8 cellular contexts compared by ENCODE assay signal in the genomic region with DNA sequence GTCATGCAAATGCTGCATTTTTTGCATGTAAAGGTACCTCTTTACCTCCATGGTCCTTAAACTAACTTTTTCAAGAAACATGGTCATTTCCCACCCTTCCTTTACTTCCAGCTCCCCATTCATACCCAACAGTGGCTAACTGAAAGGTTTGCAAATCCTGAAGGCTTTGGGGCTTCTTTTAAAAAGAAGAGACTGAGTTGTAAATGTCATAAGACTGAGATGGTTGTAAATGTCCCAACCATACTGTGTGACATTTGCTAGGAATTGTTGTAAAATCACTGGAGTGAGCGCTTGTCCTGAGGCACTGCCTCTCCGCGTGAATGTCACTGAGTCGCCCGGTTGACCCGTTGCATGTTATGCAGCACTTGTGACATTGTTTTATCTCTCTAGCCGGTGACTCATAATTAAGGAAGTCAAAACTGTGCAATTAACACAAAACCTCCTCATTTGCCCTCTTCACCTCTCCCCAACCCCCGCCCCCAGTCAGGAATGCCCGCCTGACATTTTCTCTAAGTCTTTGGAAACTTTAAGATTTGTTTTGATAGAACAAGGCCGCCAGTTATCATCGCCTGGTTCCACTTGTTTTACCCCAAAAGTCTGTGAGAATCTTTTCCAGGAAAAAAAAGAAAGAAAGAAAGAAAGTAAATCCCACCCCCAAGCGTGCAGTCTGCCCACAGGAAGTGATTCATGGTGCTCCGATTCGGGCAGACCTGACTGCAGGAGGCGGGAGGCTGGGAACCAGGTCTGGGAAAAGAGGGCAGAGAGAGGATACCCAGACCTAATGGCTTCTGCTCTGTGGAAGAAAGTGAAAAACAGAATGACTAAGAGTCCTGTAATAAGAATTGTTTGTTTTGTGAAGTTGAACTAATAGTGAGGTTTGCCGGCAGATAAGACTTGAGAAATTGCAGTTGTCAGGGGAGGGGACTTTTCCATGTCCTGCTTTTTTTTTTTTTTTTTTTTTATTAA.
DNase-seq lines count a peak whose midpoint lies in the region; ATAC-seq and TF ChIP-seq lines count a peak whose summit lies in the region.

No MANE protein-coding gene starts in this region.

- no peak for TF ChIP-seq POLR2A in esophagus squamous epithelium (IDR thresholded peaks at IDR 0.05)

- peak overlapping the region; percentile 25 for H3K27ac ChIP-seq in CD8-positive, alpha-beta memory T cell (ENCODE audit: low read depth, low read length)
- peak overlapping the region; percentile 89 to 96 (median 92) for H3K27ac ChIP-seq in esophagus squamous epithelium

- peaks cover 75 to 93% (median 85%) of the 10 kb centered on the region in 3 donors for H3K4me1 Mint-ChIP-seq in CD8-positive, alpha-beta memory T cell
- H3K4me1 Mint-ChIP-seq in activated CD4-positive, alpha-beta memory T cell treated with anti-CD3 and anti-CD28 coated beads for 36 hours (ENCODE audit: low read depth), result peaks cover 74% of the 10 kb centered on the region
- H3K4me1 Mint-ChIP-seq in neural crest cell, result peaks cover 64% of the 10 kb centered on the region

- CTCF ChIA-PET in CD8-positive, alpha-beta memory T cell (lab: Charles Lee), result no interaction called here
- CTCF ChIA-PET in activated CD4-positive, alpha-beta memory T cell treated with anti-CD3 and anti-CD28 coated beads for 36 hours (lab: Charles Lee), result interaction anchor here (0.9 to 1.0 kb wide), 2 partner anchors 23 to 84 kb away, joined by 3 read pairs; a partner anchor contains a TSS

- peak overlapping the region; percentile 24 to 95 (median 86) for H3K27ac Mint-ChIP-seq in CD8-positive, alpha-beta memory T cell
- peak overlapping the region; percentile 85 for H3K27ac Mint-ChIP-seq in activated CD4-positive, alpha-beta memory T cell treated with anti-CD3 and anti-CD28 coated beads for 36 hours
- H3K27ac Mint-ChIP-seq in neural crest cell (ENCODE audit: unreplicated experiment), result peak overlapping the region; percentile 78

- ATAC-seq in GM21360 (IDR thresholded peaks at IDR 0.05; ENCODE audit: unreplicated experiment), result no peak

- peaks cover 0 to 2% of the 10 kb centered on the region in 2 donors for H3K27me3 Mint-ChIP-seq in CD8-positive, alpha-beta memory T cell
- no peaks in the 10 kb centered on the region for H3K27me3 Mint-ChIP-seq in activated CD4-positive, alpha-beta memory T cell treated with anti-CD3 and anti-CD28 coated beads for 36 hours
- no peaks in the 10 kb centered on the region for H3K27me3 Mint-ChIP-seq in neural crest cell (ENCODE audit: low read depth)

- no peaks in the 10 kb centered on the region for H3K36me3 ChIP-seq in CD8-positive, alpha-beta memory T cell (ENCODE audit: insufficient read depth, low read length)
- peaks cover 0 to 4% (median 0%) of the 10 kb centered on the region in 3 donors for H3K36me3 ChIP-seq in esophagus squamous epithelium

- no peaks in the 10 kb centered on the region for H3K27me3 ChIP-seq in CD8-positive, alpha-beta memory T cell (ENCODE audit: insufficient read depth, low read length, poor library complexity, severe bottlenecking)
- H3K27me3 ChIP-seq in esophagus squamous epithelium, result no peaks in the 10 kb centered on the region

- WGBS in esophagus squamous epithelium, 2 donors, result 12 to 30% methylated on average over 15 to 16 of the region's 16 CpGs

- intact Hi-C loops in activated CD4-positive, alpha-beta memory T cell treated with anti-CD3 and anti-CD28 coated beads for 36 hours (cut with micrococcal nuclease), result loop anchor here (1.0 kb wide), 5 partner anchors 25 to 104 kb away; a partner anchor contains a TSS
- intact Hi-C loops in esophagus squamous epithelium (cut with DNase I), result no loop called here

- peaks cover 54% of the 10 kb centered on the region for H3K4me1 ChIP-seq in CD8-positive, alpha-beta memory T cell (ENCODE audit: insufficient read depth, low read length)
- peaks cover 42 to 100% (median 86%) of the 10 kb centered on the region in 3 donors for H3K4me1 ChIP-seq in esophagus squamous epithelium

- peaks cover 0 to 21% (median 6%) of the 10 kb centered on the region in 3 donors for H3K36me3 Mint-ChIP-seq in CD8-positive, alpha-beta memory T cell
- H3K36me3 Mint-ChIP-seq in activated CD4-positive, alpha-beta memory T cell treated with anti-CD3 and anti-CD28 coated beads for 36 hours, result peaks cover 10% of the 10 kb centered on the region
- H3K36me3 Mint-ChIP-seq in neural crest cell (ENCODE audit: low read depth), result no peaks in the 10 kb centered on the region

- H3K9me3 ChIP-seq in CD8-positive, alpha-beta memory T cell (ENCODE audit: low read length), result no peaks in the 10 kb centered on the region
- H3K9me3 ChIP-seq in esophagus squamous epithelium, result no peaks in the 10 kb centered on the region

- peak in 1 of 5 donors; percentile 32 for DNase-seq in CD8-positive, alpha-beta memory T cell
- DNase-seq in Kasumi-1 (lab: John Stamatoyannopoulos, UW), result peak; percentile 16 to 32
- peak; percentile 76 for DNase-seq in activated CD4-positive, alpha-beta memory T cell treated with anti-CD3 and anti-CD28 coated beads for 36 hours
- no peak for DNase-seq in esophagus squamous epithelium (lab: John Stamatoyannopoulos, UW)
- no peak for DNase-seq in neural crest cell (ENCODE audit: low read depth, low spot score)
- DNase-seq in cerebellar nuclear complex (lab: John Stamatoyannopoulos, UW), result no peak
- DNase-seq in DMS 273 treated with DMSO at 0.1 percent for 48 hours (lab: John Stamatoyannopoulos, UW), result no peak

- H3K9me3 Mint-ChIP-seq in CD8-positive, alpha-beta memory T cell, result no peaks in the 10 kb centered on the region
- no peaks in the 10 kb centered on the region for H3K9me3 Mint-ChIP-seq in activated CD4-positive, alpha-beta memory T cell treated with anti-CD3 and anti-CD28 coated beads for 36 hours
- no peaks in the 10 kb centered on the region for H3K9me3 Mint-ChIP-seq in neural crest cell

- POLR2A ChIA-PET in CD8-positive, alpha-beta memory T cell (lab: Charles Lee), result interaction anchor here (0.7 kb wide), 1 partner anchor 10 kb away, joined by 5 read pairs; no protein-coding TSS in a partner anchor
- POLR2A ChIA-PET in activated CD4-positive, alpha-beta memory T cell treated with anti-CD3 and anti-CD28 coated beads for 36 hours (lab: Charles Lee), result interaction anchor here (0.9 to 1.6 kb wide), 3 partner anchors 16 to 64 kb away, joined by 3 to 6 read pairs (median 5); no protein-coding TSS in a partner anchor

- peak overlapping the region; percentile 7 to 80 (median 72) for H3K4me3 Mint-ChIP-seq in CD8-positive, alpha-beta memory T cell
- peak overlapping the region; percentile 62 for H3K4me3 Mint-ChIP-seq in activated CD4-positive, alpha-beta memory T cell treated with anti-CD3 and anti-CD28 coated beads for 36 hours
- H3K4me3 Mint-ChIP-seq in neural crest cell, result peak overlapping the region; percentile 58

- no peak for TF ChIP-seq CTCF in esophagus squamous epithelium (IDR thresholded peaks at IDR 0.05)
- TF ChIP-seq CTCF in neural crest cell (conservative IDR thresholded peaks at IDR 0.05), result no peak

- H3K4me3 ChIP-seq in CD8-positive, alpha-beta memory T cell (ENCODE audit: low read length), result peak overlapping the region; percentile 11
- H3K4me3 ChIP-seq in esophagus squamous epithelium, result peak overlapping the region in 2 of 4 donors; percentile 7 to 46

Comparison
In these comparisons a context has a peak if more than half of its experiments do, and no peak if none do; other contexts are left out.
1. DNase-seq: peak in Kasumi-1 (2 of 2) and activated CD4-positive, alpha-beta memory T cell treated with anti-CD3 and anti-CD28 coated beads for 36 hours (single experiment); none in esophagus squamous epithelium (single experiment), neural crest cell (single experiment), cerebellar nuclear complex (0 of 2) and DMS 273 treated with DMSO at 0.1 percent for 48 hours (single experiment).
2. Peak in every context shown above with its lines, with median percentiles within 50 percentile points of each other: H3K27ac Mint-ChIP-seq and H3K4me3 Mint-ChIP-seq.